ENCODE assay signal across 1 cellular context in the genomic region with DNA sequence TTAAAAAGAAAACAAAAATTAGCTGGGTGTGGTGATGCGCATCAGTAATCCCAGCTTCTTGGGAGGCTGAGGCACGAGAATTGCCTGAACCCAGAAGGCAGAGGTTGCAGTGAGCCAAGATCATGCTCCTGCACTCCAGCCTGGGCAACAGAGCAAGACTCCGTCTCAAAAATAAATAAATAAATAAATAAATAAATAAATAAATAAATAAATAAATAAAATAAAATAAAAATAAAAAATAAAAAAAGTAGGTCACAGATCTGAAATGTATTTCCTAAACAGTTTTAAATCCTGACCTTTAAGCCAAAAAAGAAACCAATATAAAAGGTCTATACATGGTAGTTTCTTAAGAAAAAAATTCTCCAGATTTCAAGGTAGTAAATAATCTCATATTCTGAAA.
A peak's percentile ranks its signal among the peaks of the same experiment; 100 is the strongest.
TF ChIP-seq lines count a peak whose summit lies in the region.

No MANE protein-coding gene starts in this region.

TF ChIP-seq in HEK293, 187 proteins besides CTCF, POLR2A, EP300 and RAD21 (continued from another document):
- TF ChIP-seq MZF1 (tag by site-specific recombination; IDR thresholded peaks at IDR 0.05; ENCODE audit: borderline replicate concordance), result peak; percentile 69; the same call in 1 of the 2 replicates
- TF ChIP-seq, protein P1, sequence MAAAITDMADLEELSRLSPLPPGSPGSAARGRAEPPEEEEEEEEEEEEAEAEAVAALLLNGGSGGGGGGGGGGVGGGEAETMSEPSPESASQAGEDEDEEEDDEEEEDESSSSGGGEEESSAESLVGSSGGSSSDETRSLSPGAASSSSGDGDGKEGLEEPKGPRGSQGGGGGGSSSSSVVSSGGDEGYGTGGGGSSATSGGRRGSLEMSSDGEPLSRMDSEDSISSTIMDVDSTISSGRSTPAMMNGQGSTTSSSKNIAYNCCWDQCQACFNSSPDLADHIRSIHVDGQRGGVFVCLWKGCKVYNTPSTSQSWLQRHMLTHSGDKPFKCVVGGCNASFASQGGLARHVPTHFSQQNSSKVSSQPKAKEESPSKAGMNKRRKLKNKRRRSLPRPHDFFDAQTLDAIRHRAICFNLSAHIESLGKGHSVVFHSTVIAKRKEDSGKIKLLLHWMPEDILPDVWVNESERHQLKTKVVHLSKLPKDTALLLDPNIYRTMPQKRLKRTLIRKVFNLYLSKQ (tag by site-specific recombination; IDR thresholded peaks at IDR 0.05; ENCODE audit: borderline replicate concordance), result peak; percentile 90; the same call in 1 of the 2 replicates
- TF ChIP-seq ZNF138 (tag by site-specific recombination; IDR thresholded peaks at IDR 0.05; ENCODE audit: borderline replicate concordance), result peak; percentile 89; the same call in 1 of the 2 replicates
